15 cellular contexts compared by ENCODE assay signal in genomic region chr9:135229701-135230385, GRCh38.
"Had no signal": no experiment of that assay in that cellular context is flagged by ENCODE, and none has a peak within 500 bp of the region (broad histone marks: within the 10 kb centered on the region; RNA-seq: fewer than 3 reads in every experiment).

No MANE protein-coding gene starts in this region.

- H3K27me3 ChIP-seq: cardiac muscle cell had no signal

- DNase-seq: activated CD4-positive, alpha-beta memory T cell treated with anti-CD3 and anti-CD28 coated beads for 36 hours; activated CD4-positive, alpha-beta T cell treated with anti-CD3 and anti-CD28 coated beads for 1 hour; activated naive CD4-positive, alpha-beta T cell treated with anti-CD3 and anti-CD28 coated beads, Interleukin-2, amount 50 U/mL, for 16 hours; activated T-cell treated with anti-CD3 and anti-CD28 coated beads, Interleukin-2, amount 50 U/mL, for 24 hours; adrenal gland; islet precursor cell; nephron progenitor cell had no signal

- H3K27ac Mint-ChIP-seq: activated CD4-positive, alpha-beta memory T cell treated with anti-CD3 and anti-CD28 coated beads for 36 hours; activated T-cell treated with anti-CD3 and anti-CD28 coated beads, Interleukin-2, amount 50 U/mL, for 24 hours; nephron progenitor cell; stimulated activated effector memory CD8-positive, alpha-beta T cell treated with anti-CD3 and anti-CD28 coated beads, Interleukin-12 subunit alpha, Interleukin-12 subunit beta, amount 100 ng/mL, for 72 hours; T-helper 2 cell treated with Interferon-gamma antibody and Interleukin-4, amounts not matched to agents 5 μg/mL and 100 μg/mL, for 36 hours had no signal

- H3K4me3 Mint-ChIP-seq: activated CD4-positive, alpha-beta memory T cell treated with anti-CD3 and anti-CD28 coated beads for 36 hours; activated T-cell treated with anti-CD3 and anti-CD28 coated beads, Interleukin-2, amount 50 U/mL, for 24 hours; nephron progenitor cell; stimulated activated effector memory CD8-positive, alpha-beta T cell treated with anti-CD3 and anti-CD28 coated beads, Interleukin-12 subunit alpha, Interleukin-12 subunit beta, amount 100 ng/mL, for 72 hours; T-helper 2 cell treated with Interferon-gamma antibody and Interleukin-4, amounts not matched to agents 5 μg/mL and 100 μg/mL, for 36 hours had no signal

- H3K36me3 ChIP-seq: adrenal gland, cardiac muscle cell, gastroesophageal sphincter, left lung had no signal

- H3K9me3 ChIP-seq: adrenal gland had no signal

- H3K4me3 ChIP-seq: adrenal gland, cardiac muscle cell, gastroesophageal sphincter, left lung had no signal

- FAIRE-seq: colon, endometrium, urothelium cell line had no signal

- H3K36me3 Mint-ChIP-seq: activated CD4-positive, alpha-beta memory T cell treated with anti-CD3 and anti-CD28 coated beads for 36 hours had no signal

- H3K4me1 ChIP-seq: adrenal gland, gastroesophageal sphincter, left lung had no signal

- H3K27ac ChIP-seq: adrenal gland, cardiac muscle cell, gastroesophageal sphincter, left lung had no signal

- H3K4me1 Mint-ChIP-seq: nephron progenitor cell; stimulated activated effector memory CD8-positive, alpha-beta T cell treated with anti-CD3 and anti-CD28 coated beads, Interleukin-12 subunit alpha, Interleukin-12 subunit beta, amount 100 ng/mL, for 72 hours had no signal

- H3K9me3 Mint-ChIP-seq: T-helper 2 cell treated with Interferon-gamma antibody and Interleukin-4, amounts not matched to agents 5 μg/mL and 100 μg/mL, for 36 hours had no signal

- ATAC-seq: gastroesophageal sphincter; left lung; stimulated activated effector memory CD8-positive, alpha-beta T cell treated with anti-CD3 and anti-CD28 coated beads, Interleukin-12 subunit alpha, Interleukin-12 subunit beta, amount 100 ng/mL, for 72 hours had no signal
